23 cellular contexts compared by ENCODE assay signal in the genomic region with DNA sequence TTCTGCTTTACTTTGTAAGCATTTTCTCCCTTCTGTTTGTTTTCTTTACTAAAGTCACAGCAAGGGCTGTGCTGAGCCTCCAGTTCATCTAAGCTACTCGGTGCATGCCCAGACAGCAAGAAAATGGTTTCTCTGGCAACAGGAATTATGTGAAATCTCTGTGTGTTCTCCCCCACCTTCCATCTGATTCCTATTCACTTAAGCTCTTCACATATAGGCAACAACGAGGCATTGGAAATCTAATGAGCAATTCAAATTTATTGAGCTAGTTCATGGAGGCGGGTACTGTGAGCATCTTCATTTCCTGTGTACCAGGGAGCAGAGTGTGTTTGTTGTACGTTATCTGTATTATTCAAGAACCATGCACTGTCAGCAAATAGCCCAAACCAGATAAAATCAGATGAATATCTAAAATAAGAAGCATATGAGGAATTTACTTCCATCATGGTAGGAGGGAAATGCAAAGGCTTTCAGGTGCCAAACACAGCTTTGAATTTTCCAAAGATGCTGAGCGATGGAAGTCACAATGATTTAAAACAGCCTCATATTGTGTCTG.
A peak's percentile ranks its signal among the peaks of the same experiment; 100 is the strongest.
DNase-seq lines count a peak whose midpoint lies in the region; TF ChIP-seq lines count a peak whose summit lies in the region.
"Had no signal": no experiment of that assay in that cellular context is flagged by ENCODE, and none has a peak within 500 bp of the region (broad histone marks: within the 10 kb centered on the region; RNA-seq: fewer than 3 reads in every experiment).

No MANE protein-coding gene starts in this region.

- no peaks in the 10 kb centered on the region for H3K9me3 ChIP-seq in SK-N-SH
- no peaks in the 10 kb centered on the region for H3K9me3 ChIP-seq in parathyroid adenoma (ENCODE audit: control insufficient read depth, low read length)
- no peaks in the 10 kb centered on the region for H3K9me3 ChIP-seq in tibial artery

- H2AFZ ChIP-seq in SK-N-SH (ENCODE audit: low read depth) = no peak overlapping the region
- no peak overlapping the region for H2AFZ ChIP-seq in parathyroid adenoma

- no peak for TF ChIP-seq RAD21 in SK-N-SH (IDR thresholded peaks at IDR 0.05; ENCODE audit: low read length)

- no peaks in the 10 kb centered on the region for H3K9me3 Mint-ChIP-seq in glutamatergic neuron (ENCODE audit: unreplicated experiment)
- H3K9me3 Mint-ChIP-seq in chondrocyte (ENCODE audit: low read depth) = no peaks in the 10 kb centered on the region
- H3K9me3 Mint-ChIP-seq: CD4-positive, alpha-beta T cell; H9 had no signal

- no peaks in the 10 kb centered on the region for H3K79me2 ChIP-seq in SK-N-SH (ENCODE audit: insufficient read depth)
- no peaks in the 10 kb centered on the region for H3K79me2 ChIP-seq in parathyroid adenoma

- H3K4me3 Mint-ChIP-seq in glutamatergic neuron (ENCODE audit: unreplicated experiment) = no peak overlapping the region
- H3K4me3 Mint-ChIP-seq in chondrocyte (ENCODE audit: unreplicated experiment) = no peak overlapping the region
- H3K4me3 Mint-ChIP-seq: B cell; CD4-positive, alpha-beta T cell; H9 had no signal

- H3K9ac ChIP-seq in SK-N-SH (no peak overlapping the region), parathyroid adenoma (no peak overlapping the region)
- H3K9ac ChIP-seq: KMS-11 had no signal

- H3K27me3 Mint-ChIP-seq in glutamatergic neuron (ENCODE audit: unreplicated experiment) (no peaks in the 10 kb centered on the region), chondrocyte (ENCODE audit: low read depth) (peaks cover 3% of the 10 kb centered on the region)
- H3K27me3 Mint-ChIP-seq: B cell; CD4-positive, alpha-beta T cell had no signal

- H3K27ac Mint-ChIP-seq in glutamatergic neuron (ENCODE audit: unreplicated experiment) = peak overlapping the region; percentile 80
- H3K27ac Mint-ChIP-seq in chondrocyte (ENCODE audit: unreplicated experiment) = no peak overlapping the region
- H3K27ac Mint-ChIP-seq: B cell; CD4-positive, alpha-beta T cell had no signal

- 66% methylated on average over 5 of the region's 5 CpGs for WGBS in SK-N-SH (ENCODE audit: low lambda C conversion rate)

- no peak overlapping the region for H3K4me2 ChIP-seq in SK-N-SH
- H3K4me2 ChIP-seq in parathyroid adenoma (ENCODE audit: low read length) = peak overlapping the region; percentile 21
- H3K4me2 ChIP-seq: KMS-11 had no signal

- H3K4me1 ChIP-seq in SK-N-SH (ENCODE audit: control insufficient read depth in 1 of 2, insufficient read depth in 2 of 2, low read depth in 1 of 2, low read length in 1 of 2) (peaks cover 0 to 4% of the 10 kb centered on the region in 2 experiments; a peak in 2 of 4 replicates), parathyroid adenoma (peaks cover 10% of the 10 kb centered on the region), tibial artery (peaks cover 0 to 26% (median 2%) of the 10 kb centered on the region in 4 donors)

- peak in 1 of 2 experiments; percentile 38; a peak in 1 of 4 replicates for TF ChIP-seq EP300 in SK-N-SH (IDR thresholded peaks at IDR 0.05; ENCODE audit: borderline replicate concordance in 1 of 2, low read depth in 1 of 2, low read length in 1 of 2)

- H3K27ac ChIP-seq in SK-N-SH (ENCODE audit: low read depth in 2 of 2, low read length in 1 of 2) = peak overlapping the region in 1 of 2 experiments; percentile 43; a peak in 2 of 4 replicates
- no peak overlapping the region for H3K27ac ChIP-seq in parathyroid adenoma
- H3K27ac ChIP-seq in tibial artery = peak overlapping the region in 1 of 2 donors; percentile 20
- H3K27ac ChIP-seq: KMS-11, SK-N-MC had no signal

- no peaks in the 10 kb centered on the region for H4K20me1 ChIP-seq in SK-N-SH (ENCODE audit: insufficient read depth)

- CTCF ChIA-PET in SK-N-SH (lab: Yijun Ruan, JAX) = interaction anchor here (1.0 to 1.4 kb wide), 3 partner anchors 12 to 90 kb away, joined by 3 to 4 read pairs (median 3); no protein-coding TSS in a partner anchor

- H3K4me1 Mint-ChIP-seq in glutamatergic neuron (ENCODE audit: low read depth, unreplicated experiment) (peaks cover 21% of the 10 kb centered on the region), chondrocyte (ENCODE audit: low read depth) (peaks cover 9% of the 10 kb centered on the region)
- H3K4me1 Mint-ChIP-seq: B cell had no signal

- H3K27me3 ChIP-seq in SK-N-SH (ENCODE audit: insufficient read depth) (no peaks in the 10 kb centered on the region), parathyroid adenoma (ENCODE audit: control insufficient read depth, insufficient read depth, low read length) (no peaks in the 10 kb centered on the region), tibial artery (no peaks in the 10 kb centered on the region)

- TF ChIP-seq CTCF in SK-N-SH (IDR thresholded peaks at IDR 0.05) = no peak
- TF ChIP-seq CTCF in glutamatergic neuron (IDR thresholded peaks at IDR 0.05; ENCODE audit: partially characterized antibody, unreplicated experiment) = no peak
- TF ChIP-seq CTCF in parathyroid adenoma (IDR thresholded peaks at IDR 0.05) = no peak
- TF ChIP-seq CTCF in GM10266 (IDR thresholded peaks at IDR 0.05; ENCODE audit: control insufficient read depth, insufficient read depth, low read depth, missing control alignments) = no peak
- no peak for TF ChIP-seq CTCF in chondrocyte (IDR thresholded peaks at IDR 0.05)
- no peak for TF ChIP-seq CTCF in tibial artery (IDR thresholded peaks at IDR 0.05)

- POLR2A ChIA-PET in SK-N-SH (lab: Yijun Ruan, JAX) = no interaction called here

- H3K4me3 ChIP-seq in SK-N-SH (ENCODE audit: low read depth in 2 of 2, low read length in 1 of 2) = no peak overlapping the region
- no peak overlapping the region for H3K4me3 ChIP-seq in parathyroid adenoma (ENCODE audit: low read depth, low read length)
- H3K4me3 ChIP-seq in tibial artery = no peak overlapping the region
- H3K4me3 ChIP-seq: SK-N-MC had no signal

- H3K36me3 Mint-ChIP-seq in glutamatergic neuron (ENCODE audit: unreplicated experiment) (no peaks in the 10 kb centered on the region), chondrocyte (ENCODE audit: low read depth) (no peaks in the 10 kb centered on the region)

- DNase-seq in DMS 273 (lab: John Stamatoyannopoulos, UW; ENCODE audit: unreplicated experiment) (peak; percentile 6), DMS 273 treated with DMSO at 0.1 percent for 48 hours (lab: John Stamatoyannopoulos, UW) (no peak), SK-N-SH (no peak), glutamatergic neuron (no peak), GM10266 (ENCODE audit: extremely low spot score) (no peak), chondrocyte (ENCODE audit: low spot score) (no peak), tibial artery (no peak)
- DNase-seq: 8988T; CD4-positive, alpha-beta T cell; DMS53; EL; H9; MV-4-11; NCI-H1417 treated with DMSO at 0.1 percent for 48 hours; NCI-H2029; NCI-H2171 treated with DMSO at 0.1 percent for 48 hours; NCI-H82; OCI-M1; Right ventricle myocardium superior had no signal

- intact Hi-C loops in tibial artery (cut with DNase I; ENCODE audit: low total_unique reads) = no loop called here

- no peaks in the 10 kb centered on the region for H3K36me3 ChIP-seq in SK-N-SH (replicated peaks in 1 of 2; ENCODE audit: control insufficient read depth in 1 of 2, insufficient read depth in 2 of 2, low read length in 1 of 2)
- no peaks in the 10 kb centered on the region for H3K36me3 ChIP-seq in parathyroid adenoma (ENCODE audit: control insufficient read depth, insufficient read depth, low read length)
- no peaks in the 10 kb centered on the region for H3K36me3 ChIP-seq in tibial artery

- H3K9me2 ChIP-seq in SK-N-SH = no peaks in the 10 kb centered on the region

- H3F3A ChIP-seq in SK-N-SH (replicated peaks; ENCODE audit: insufficient read depth) = no peaks in the 10 kb centered on the region

TF ChIP-seq in SK-N-SH, 30 proteins besides CTCF, POLR2A, EP300 and RAD21 (continues in another document):
- TF ChIP-seq SMC3 (IDR thresholded peaks at IDR 0.05; ENCODE audit: low read depth, low read length) = no peak
- no peak for TF ChIP-seq ZBTB33 (IDR thresholded peaks at IDR 0.05; ENCODE audit: borderline replicate concordance, low read depth)
- TF ChIP-seq YY1 (IDR thresholded peaks at IDR 0.05; ENCODE audit: low read depth) = no peak
- no peak for TF ChIP-seq FOXM1 (IDR thresholded peaks at IDR 0.05; ENCODE audit: low read depth)
- TF ChIP-seq TAF1 (IDR thresholded peaks at IDR 0.05; ENCODE audit: borderline replicate concordance, low read depth, low read length) = no peak
- TF ChIP-seq SIN3A (IDR thresholded peaks at IDR 0.05; ENCODE audit: borderline replicate concordance, low read depth, low read length) = no peak
- TF ChIP-seq CHD2 (IDR thresholded peaks at IDR 0.05; ENCODE audit: low read length, partially characterized antibody) = peak; percentile 28
- TF ChIP-seq RXRA (IDR thresholded peaks at IDR 0.05; ENCODE audit: borderline replicate concordance, low read depth) = no peak
- peak; percentile 90 for TF ChIP-seq GATA2 (CRISPR knock-in tag; IDR thresholded peaks at IDR 0.05)
- no peak for TF ChIP-seq GABPA (IDR thresholded peaks at IDR 0.05; ENCODE audit: low read depth)
- TF ChIP-seq FOSL2 (IDR thresholded peaks at IDR 0.05; ENCODE audit: borderline replicate concordance, low read depth) = no peak
- no peak for TF ChIP-seq NFIC (IDR thresholded peaks at IDR 0.05; ENCODE audit: borderline replicate concordance)
- no peak for TF ChIP-seq MAX (IDR thresholded peaks at IDR 0.05; ENCODE audit: low read depth)
- peak; percentile 33 for TF ChIP-seq TCF12 (IDR thresholded peaks at IDR 0.05)
- no peak for TF ChIP-seq RFX5 (IDR thresholded peaks at IDR 0.05; ENCODE audit: low read length)
- peak; percentile 40; the same call in 1 of the 2 replicates for TF ChIP-seq RCOR1 (IDR thresholded peaks at IDR 0.05; ENCODE audit: low read length)
- no peak for TF ChIP-seq POLR2AphosphoS5 (IDR thresholded peaks at IDR 0.05; ENCODE audit: low read depth, low read length)
- no peak for TF ChIP-seq JUND (IDR thresholded peaks at IDR 0.05)
